In the genomic region with DNA sequence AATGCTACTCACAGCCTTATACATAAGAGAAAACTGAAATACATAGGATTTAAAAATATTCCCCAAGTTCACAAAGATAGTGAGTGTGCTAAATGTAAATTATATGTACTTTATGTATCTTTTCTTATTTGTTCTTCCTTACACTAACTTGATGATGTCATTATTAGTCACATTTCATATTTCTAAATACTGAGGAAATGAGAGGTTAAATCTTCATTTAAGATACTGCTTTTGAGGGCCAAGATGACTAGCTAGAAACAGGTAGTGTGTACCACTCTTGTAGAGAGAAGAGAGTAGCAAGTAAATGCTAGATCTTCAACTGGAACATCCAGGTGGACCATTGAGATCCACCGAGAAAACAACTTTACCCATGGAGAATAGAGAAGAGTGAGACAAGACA, we compare ENCODE assay signal across 19 cellular contexts. TPM values are rescaled to one million over a fixed set of nuclear protein-coding genes. Genes with fewer than 3 reads are reported as not detected.
DNase-seq lines count a peak whose midpoint lies in the region; ATAC-seq and TF ChIP-seq lines count a peak whose summit lies in the region.
"Had no signal": no experiment of that assay in that cellular context is flagged by ENCODE, and none has a peak within 500 bp of the region (broad histone marks: within the 10 kb centered on the region; RNA-seq: fewer than 3 reads in every experiment).

No MANE protein-coding gene starts in this region.

- POLR2A ChIA-PET in activated CD8-positive, alpha-beta T cell treated with anti-CD3 and anti-CD28 coated beads for 36 hours (lab: Charles Lee): no interaction called here
- POLR2A ChIA-PET in activated CD8-positive, alpha-beta T cell treated with anti-CD3 and anti-CD28 coated beads, Interleukin-2, amount 10 ng/mL, durations not matched to agents 7 days and 5 days (lab: Charles Lee): no interaction called here
- POLR2A ChIA-PET in HEK293T (lab: Yijun Ruan, JAX): no interaction called here

- peaks cover 13% of the 10 kb centered on the region for H3K9me3 Mint-ChIP-seq in activated CD8-positive, alpha-beta T cell treated with anti-CD3 and anti-CD28 coated beads for 36 hours
- no peaks in the 10 kb centered on the region for H3K9me3 Mint-ChIP-seq in activated CD8-positive, alpha-beta T cell treated with anti-CD3 and anti-CD28 coated beads, Interleukin-2, amount 10 ng/mL, durations not matched to agents 7 days and 5 days (ENCODE audit: insufficient read depth)
- H3K9me3 Mint-ChIP-seq in activated T-helper 17 cell treated with anti-CD3 and anti-CD28 coated beads, Interleukin-2, amount 50 U/mL, for 72 hours: peaks cover 20% of the 10 kb centered on the region
- H3K9me3 Mint-ChIP-seq in natural killer cell: peaks cover 8 to 14% of the 10 kb centered on the region in 2 donors

- H3K27me3 Mint-ChIP-seq in activated CD8-positive, alpha-beta T cell treated with anti-CD3 and anti-CD28 coated beads for 36 hours: peaks cover 3% of the 10 kb centered on the region
- peaks cover 2% of the 10 kb centered on the region for H3K27me3 Mint-ChIP-seq in activated CD8-positive, alpha-beta T cell treated with anti-CD3 and anti-CD28 coated beads, Interleukin-2, amount 10 ng/mL, durations not matched to agents 7 days and 5 days (ENCODE audit: low read depth)
- no peaks in the 10 kb centered on the region for H3K27me3 Mint-ChIP-seq in activated T-helper 17 cell treated with anti-CD3 and anti-CD28 coated beads, Interleukin-2, amount 50 U/mL, for 72 hours
- H3K27me3 Mint-ChIP-seq in natural killer cell (ENCODE audit: low read depth in 2 of 2): no peaks in the 10 kb centered on the region

- no peak for ATAC-seq in activated CD8-positive, alpha-beta T cell treated with anti-CD3 and anti-CD28 coated beads for 36 hours
- ATAC-seq in activated CD8-positive, alpha-beta T cell treated with anti-CD3 and anti-CD28 coated beads, Interleukin-2, amount 10 ng/mL, durations not matched to agents 7 days and 5 days: no peak
- peak; percentile 72 for ATAC-seq in activated T-helper 17 cell treated with anti-CD3 and anti-CD28 coated beads, Interleukin-2, amount 50 U/mL, for 72 hours (replicated peaks)
- no peak for ATAC-seq in natural killer cell

- no peak for DNase-seq in activated CD8-positive, alpha-beta T cell treated with anti-CD3 and anti-CD28 coated beads for 36 hours
- DNase-seq in activated CD8-positive, alpha-beta T cell treated with anti-CD3 and anti-CD28 coated beads, Interleukin-2, amount 10 ng/mL, durations not matched to agents 7 days and 5 days: no peak
- peak; percentile 20 for DNase-seq in ELR (ENCODE audit: low read depth)
- no peak for DNase-seq in natural killer cell
- no peak for DNase-seq in hypothalamus (lab: John Stamatoyannopoulos, UW)
- DNase-seq in HEK293T (ENCODE audit: extremely low spot score): no peak
- DNase-seq: COR-L47, DMS 273 treated with DMSO at 0.1 percent for 48 hours, DND-41, MM.1S, NCI-H1092, NCI-H1436 treated with DMSO at 0.1 percent for 48 hours, NCI-H2029, NCI-H345, NCI-H526, PC-9 had no signal

- H3K4me1 Mint-ChIP-seq in activated CD8-positive, alpha-beta T cell treated with anti-CD3 and anti-CD28 coated beads for 36 hours (ENCODE audit: low read depth): peaks cover 7% of the 10 kb centered on the region
- no peaks in the 10 kb centered on the region for H3K4me1 Mint-ChIP-seq in activated CD8-positive, alpha-beta T cell treated with anti-CD3 and anti-CD28 coated beads, Interleukin-2, amount 10 ng/mL, durations not matched to agents 7 days and 5 days (ENCODE audit: low read depth)
- H3K4me1 Mint-ChIP-seq in activated T-helper 17 cell treated with anti-CD3 and anti-CD28 coated beads, Interleukin-2, amount 50 U/mL, for 72 hours: peaks cover 13% of the 10 kb centered on the region
- peaks cover 30 to 57% of the 10 kb centered on the region in 2 donors for H3K4me1 Mint-ChIP-seq in natural killer cell
- H3K4me1 Mint-ChIP-seq: B cell had no signal

- H3K27ac Mint-ChIP-seq in activated CD8-positive, alpha-beta T cell treated with anti-CD3 and anti-CD28 coated beads for 36 hours: peak overlapping the region; percentile 13
- no peak overlapping the region for H3K27ac Mint-ChIP-seq in activated CD8-positive, alpha-beta T cell treated with anti-CD3 and anti-CD28 coated beads, Interleukin-2, amount 10 ng/mL, durations not matched to agents 7 days and 5 days
- H3K27ac Mint-ChIP-seq in activated T-helper 17 cell treated with anti-CD3 and anti-CD28 coated beads, Interleukin-2, amount 50 U/mL, for 72 hours: peak overlapping the region; percentile 47
- H3K27ac Mint-ChIP-seq in natural killer cell: peak overlapping the region; percentile 47 to 52
- H3K27ac Mint-ChIP-seq: B cell had no signal

- no peak for TF ChIP-seq CTCF in activated CD8-positive, alpha-beta T cell treated with anti-CD3 and anti-CD28 coated beads for 36 hours (IDR thresholded peaks at IDR 0.05)
- no peak for TF ChIP-seq CTCF in natural killer cell (IDR thresholded peaks at IDR 0.05)

- H3K36me3 Mint-ChIP-seq in activated CD8-positive, alpha-beta T cell treated with anti-CD3 and anti-CD28 coated beads for 36 hours (ENCODE audit: low read depth): peaks cover 6% of the 10 kb centered on the region
- peaks cover 18% of the 10 kb centered on the region for H3K36me3 Mint-ChIP-seq in activated CD8-positive, alpha-beta T cell treated with anti-CD3 and anti-CD28 coated beads, Interleukin-2, amount 10 ng/mL, durations not matched to agents 7 days and 5 days (ENCODE audit: low read depth)
- H3K36me3 Mint-ChIP-seq in activated T-helper 17 cell treated with anti-CD3 and anti-CD28 coated beads, Interleukin-2, amount 50 U/mL, for 72 hours (ENCODE audit: low read depth): peaks cover 34% of the 10 kb centered on the region
- H3K36me3 Mint-ChIP-seq in natural killer cell: peaks cover 53% of the 10 kb centered on the region

- no peak overlapping the region for H3K4me3 Mint-ChIP-seq in activated CD8-positive, alpha-beta T cell treated with anti-CD3 and anti-CD28 coated beads for 36 hours
- no peak overlapping the region for H3K4me3 Mint-ChIP-seq in activated CD8-positive, alpha-beta T cell treated with anti-CD3 and anti-CD28 coated beads, Interleukin-2, amount 10 ng/mL, durations not matched to agents 7 days and 5 days
- H3K4me3 Mint-ChIP-seq in activated T-helper 17 cell treated with anti-CD3 and anti-CD28 coated beads, Interleukin-2, amount 50 U/mL, for 72 hours: no peak overlapping the region
- H3K4me3 Mint-ChIP-seq in natural killer cell: no peak overlapping the region
- H3K4me3 Mint-ChIP-seq: B cell had no signal

- intact Hi-C loops in activated CD8-positive, alpha-beta T cell treated with anti-CD3 and anti-CD28 coated beads for 36 hours (cut with micrococcal nuclease): no loop called here
- intact Hi-C loops in natural killer cell (cut with micrococcal nuclease): no loop called here

- CTCF ChIA-PET in activated CD8-positive, alpha-beta T cell treated with anti-CD3 and anti-CD28 coated beads for 36 hours (lab: Charles Lee): no interaction called here
- CTCF ChIA-PET in activated CD8-positive, alpha-beta T cell treated with anti-CD3 and anti-CD28 coated beads, Interleukin-2, amount 10 ng/mL, durations not matched to agents 7 days and 5 days (lab: Charles Lee): no interaction called here
- CTCF ChIA-PET in HEK293T (lab: Yijun Ruan, JAX): no interaction called here

TF ChIP-seq in HEK293T, 16 proteins besides CTCF, POLR2A, EP300 and RAD21:
- TF ChIP-seq PKNOX1 (IDR thresholded peaks at IDR 0.05): no peak
- TF ChIP-seq SP1 (IDR thresholded peaks at IDR 0.05): no peak
- TF ChIP-seq FOXM1 (IDR thresholded peaks at IDR 0.05; ENCODE audit: borderline replicate concordance): no peak
- no peak for TF ChIP-seq ELF4 (IDR thresholded peaks at IDR 0.05)
- TF ChIP-seq ZNF384 (IDR thresholded peaks at IDR 0.05): no peak
- TF ChIP-seq L3MBTL2 (conservative IDR thresholded peaks at IDR 0.05): no peak
- TF ChIP-seq CTBP1 (IDR thresholded peaks at IDR 0.05; ENCODE audit: borderline replicate concordance): no peak
- TF ChIP-seq TARDBP (IDR thresholded peaks at IDR 0.05): no peak
- no peak for TF ChIP-seq SUZ12 (IDR thresholded peaks at IDR 0.05)
- TF ChIP-seq HDGF (IDR thresholded peaks at IDR 0.05; ENCODE audit: borderline replicate concordance): no peak
- TF ChIP-seq BHLHE40 (IDR thresholded peaks at IDR 0.05; ENCODE audit: borderline replicate concordance): no peak
- no peak for TF ChIP-seq FOXK2 (IDR thresholded peaks at IDR 0.05)
- TF ChIP-seq FOXA1 (IDR thresholded peaks at IDR 0.05): no peak
- no peak for TF ChIP-seq LEF1 (IDR thresholded peaks at IDR 0.05; ENCODE audit: borderline replicate concordance)
- TF ChIP-seq ARNT (IDR thresholded peaks at IDR 0.05): no peak
- TF ChIP-seq NFRKB (IDR thresholded peaks at IDR 0.05): no peak

RNA-seq across cellular contexts. Expression of gene PYHIN1, which starts 29.8 kb away (rescaled TPM):
- 1 to 10 TPM; 7.0 to 8.5 TPM for total RNA-seq in activated CD8-positive, alpha-beta T cell treated with anti-CD3 and anti-CD28 coated beads for 36 hours
- 10 to 100 TPM; 11.5 to 12.5 TPM for total RNA-seq in activated CD8-positive, alpha-beta T cell treated with anti-CD3 and anti-CD28 coated beads, Interleukin-2, amount 10 ng/mL, durations not matched to agents 7 days and 5 days
- 10 to 100 TPM; 19.6 to 27.8 TPM for total RNA-seq in activated T-helper 17 cell treated with anti-CD3 and anti-CD28 coated beads, Interleukin-2, amount 50 U/mL, for 72 hours
- 100 to 1,000 TPM; 171 to 313 (median 197) TPM for total RNA-seq in natural killer cell
- total RNA-seq: A172, PC-9 had no signal

RNA-seq across cellular contexts. Expression of gene IFI16, which starts 48.5 kb away (rescaled TPM):
- total RNA-seq in activated CD8-positive, alpha-beta T cell treated with anti-CD3 and anti-CD28 coated beads for 36 hours: 100 to 1,000 TPM; 190 to 199 TPM
- total RNA-seq in activated CD8-positive, alpha-beta T cell treated with anti-CD3 and anti-CD28 coated beads, Interleukin-2, amount 10 ng/mL, durations not matched to agents 7 days and 5 days: 100 to 1,000 TPM; 308 to 314 TPM
- 100 to 1,000 TPM; 187 to 217 TPM for total RNA-seq in activated T-helper 17 cell treated with anti-CD3 and anti-CD28 coated beads, Interleukin-2, amount 50 U/mL, for 72 hours
- total RNA-seq in natural killer cell: 100 to 1,000 TPM; 141 to 218 (median 151) TPM

Comparison
In these comparisons a context has a peak if more than half of its experiments do, and no peak if none do; other contexts are left out.
1. RNA of gene PYHIN1, which starts 29.8 kb away (total RNA-seq): 171 to 313 TPM in natural killer cell; 19.6 to 27.8 TPM in activated T-helper 17 cell treated with anti-CD3 and anti-CD28 coated beads, Interleukin-2, amount 50 U/mL, for 72 hours, 11.5 to 12.5 TPM in activated CD8-positive, alpha-beta T cell treated with anti-CD3 and anti-CD28 coated beads, Interleukin-2, amount 10 ng/mL, durations not matched to agents 7 days and 5 days and 7.0 to 8.5 TPM in activated CD8-positive, alpha-beta T cell treated with anti-CD3 and anti-CD28 coated beads for 36 hours; every median in the first group is over 4 times any median in the second.